31 cellular contexts compared by ENCODE assay signal in the genomic region with DNA sequence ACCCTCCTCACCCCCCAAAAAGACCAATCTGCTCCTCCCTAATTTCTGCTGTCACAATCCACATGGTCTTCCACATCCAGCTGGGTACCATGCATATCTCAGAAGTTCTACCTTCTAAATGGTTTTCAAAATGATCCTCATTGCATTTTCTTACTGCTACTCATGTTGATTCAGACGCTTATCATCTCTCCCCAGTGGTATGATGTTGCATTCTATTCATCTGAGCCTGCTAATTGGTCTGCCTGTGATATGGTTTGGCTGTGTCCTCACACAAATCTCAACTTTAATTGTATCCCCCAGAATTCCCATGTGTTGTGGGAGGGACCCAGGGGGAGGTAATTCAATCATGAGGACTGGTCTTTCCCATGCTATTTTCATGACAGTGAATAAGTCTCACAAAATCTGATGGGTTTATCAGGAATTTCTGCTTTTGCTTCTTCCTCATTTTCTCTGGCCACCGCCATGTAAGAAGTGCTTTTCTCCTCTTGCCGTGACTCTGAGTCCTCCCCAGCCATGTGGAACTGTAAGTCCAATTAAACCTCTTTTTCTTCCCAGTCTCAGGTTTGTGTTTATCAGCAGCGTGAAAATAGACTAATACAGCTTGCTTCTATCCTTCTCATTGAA. TPM values are rescaled to one million over a fixed set of nuclear protein-coding genes. Genes with fewer than 3 reads are reported as not detected.
"Had no signal": no experiment of that assay in that cellular context is flagged by ENCODE, and none has a peak within 500 bp of the region (broad histone marks: within the 10 kb centered on the region; RNA-seq: fewer than 3 reads in every experiment).

No MANE protein-coding gene starts in this region.

- ATAC-seq: activated CD4-positive, CD25-positive, alpha-beta regulatory T cell treated with anti-CD3 and anti-CD28 coated beads, Interleukin-2, amount 50 U/mL, for 24 hours; activated CD8-positive, alpha-beta T cell treated with anti-CD3 and anti-CD28 coated beads for 36 hours; activated T-cell treated with anti-CD3 and anti-CD28 coated beads, Interleukin-2, amount 50 U/mL, for 72 hours; Panc1; Right ventricle myocardium inferior; T-cell had no signal

- H3K27me3 ChIP-seq: cardiac muscle cell had no signal

- H3K27ac ChIP-seq: cardiac muscle cell, KMS-11, SK-N-MC, WERI-Rb-1 had no signal

- H3K4me3 ChIP-seq: cardiac muscle cell, SK-N-MC had no signal

- H3K36me3 ChIP-seq: cardiac muscle cell, WERI-Rb-1 had no signal

- FAIRE-seq: TTC549 had no signal

- DNase-seq: activated CD4-positive, alpha-beta T cell treated with anti-CD3 and anti-CD28 coated beads for 4 hours; activated CD8-positive, alpha-beta memory T cell treated with anti-CD3 and anti-CD28 coated beads, Interleukin-2, amount 50 U/mL, for 4 hours; activated CD8-positive, alpha-beta T cell treated with anti-CD3 and anti-CD28 coated beads for 36 hours; activated gamma-delta T cell treated with Interleukin-2 at 50 U/mL for 16 hours; activated naive CD4-positive, alpha-beta T cell treated with anti-CD3 and anti-CD28 coated beads, Interleukin-2, amount 10 ng/mL, durations not matched to agents 7 days and 5 days; activated naive CD8-positive, alpha-beta T cell treated with anti-CD3 and anti-CD28 coated beads for 36 hours; activated T-cell treated with anti-CD3 and anti-CD28 coated beads, Interleukin-2, amount 50 U/mL, for 72 hours; anterior cingulate cortex; NCI-H1092; NCI-H1417 treated with DMSO at 0.1 percent for 48 hours; NCI-H1694; NCI-H2029; NCI-H2107; NCI-H2171 treated with DMSO at 0.1 percent for 48 hours; NCI-H345; NCI-H510A; NCI-H526 treated with DMSO at 0.1 percent for 48 hours; NCI-H82; RPMI8226; T-cell; T-helper 2 cell; T1000; WERI-Rb-1 had no signal

RNA-seq across cellular contexts. Expression of a gene that starts 41.4 kb away (rescaled TPM):
- total RNA-seq: MCF 10A had no signal
